18 cellular contexts compared by ENCODE assay signal in genomic region chr14:101915871-101916815, GRCh38. TPM values are rescaled to one million over a fixed set of nuclear protein-coding genes. Genes with fewer than 3 reads are reported as not detected.
DNase-seq lines count a peak whose midpoint lies in the region; ATAC-seq and TF ChIP-seq lines count a peak whose summit lies in the region.
"Had no signal": no experiment of that assay in that cellular context is flagged by ENCODE, and none has a peak within 500 bp of the region (broad histone marks: within the 10 kb centered on the region; RNA-seq: fewer than 3 reads in every experiment).

No MANE protein-coding gene starts in this region.

- no peaks in the 10 kb centered on the region for H3K9me3 Mint-ChIP-seq in activated CD8-positive, alpha-beta memory T cell treated with anti-CD3 and anti-CD28 coated beads, Interleukin-2, amount 10 ng/mL, durations not matched to agents 7 days and 5 days (ENCODE audit: low read depth)
- no peaks in the 10 kb centered on the region for H3K9me3 Mint-ChIP-seq in activated CD8-positive, alpha-beta T cell treated with anti-CD3 and anti-CD28 coated beads for 36 hours
- no peaks in the 10 kb centered on the region for H3K9me3 Mint-ChIP-seq in stimulated activated memory B cell treated with anti-CD40 and anti-IgM and Interleukin-4, amounts not matched to agents 10 μg/mL and 1 μg/mL and 100 μg/mL, for 72 hours

- no peak for DNase-seq in activated CD8-positive, alpha-beta memory T cell treated with anti-CD3 and anti-CD28 coated beads, Interleukin-2, amount 10 ng/mL, durations not matched to agents 7 days and 5 days
- DNase-seq in activated CD8-positive, alpha-beta memory T cell treated with anti-CD3 and anti-CD28 coated beads, Interleukin-2, amount 50 U/mL, for 48 hours = no peak
- no peak for DNase-seq in activated CD8-positive, alpha-beta T cell treated with anti-CD3 and anti-CD28 coated beads for 36 hours
- no peak for DNase-seq in left ventricle myocardium superior
- no peak for DNase-seq in GM10266 (ENCODE audit: extremely low spot score)
- DNase-seq: Calu3; cerebellar nuclear complex; Kasumi-1; kidney glomerular epithelial cell; NCI-H1694; OCI-M1; stimulated activated CD4-positive, alpha-beta T cell treated with anti-CD3 and anti-CD28 coated beads, Interleukin-4, amount 100 ng/mL, for 1 hour; stimulated activated naive CD4-positive, alpha-beta T cell; SW 1271 had no signal

- peak overlapping the region; percentile 4 for H3K27ac Mint-ChIP-seq in activated CD8-positive, alpha-beta memory T cell treated with anti-CD3 and anti-CD28 coated beads, Interleukin-2, amount 10 ng/mL, durations not matched to agents 7 days and 5 days
- peak overlapping the region; percentile 76 for H3K27ac Mint-ChIP-seq in activated CD8-positive, alpha-beta T cell treated with anti-CD3 and anti-CD28 coated beads for 36 hours
- H3K27ac Mint-ChIP-seq in stimulated activated memory B cell treated with anti-CD40 and anti-IgM and Interleukin-4, amounts not matched to agents 10 μg/mL and 1 μg/mL and 100 μg/mL, for 72 hours = peak overlapping the region; percentile 42

- no peak for TF ChIP-seq CTCF in activated CD8-positive, alpha-beta T cell treated with anti-CD3 and anti-CD28 coated beads for 36 hours (IDR thresholded peaks at IDR 0.05)
- TF ChIP-seq CTCF in GM10266 (IDR thresholded peaks at IDR 0.05; ENCODE audit: control insufficient read depth, insufficient read depth, low read depth, missing control alignments) = no peak

- no peaks in the 10 kb centered on the region for H3K4me1 Mint-ChIP-seq in activated CD8-positive, alpha-beta memory T cell treated with anti-CD3 and anti-CD28 coated beads, Interleukin-2, amount 10 ng/mL, durations not matched to agents 7 days and 5 days
- no peaks in the 10 kb centered on the region for H3K4me1 Mint-ChIP-seq in activated CD8-positive, alpha-beta T cell treated with anti-CD3 and anti-CD28 coated beads for 36 hours (ENCODE audit: low read depth)
- no peaks in the 10 kb centered on the region for H3K4me1 Mint-ChIP-seq in stimulated activated memory B cell treated with anti-CD40 and anti-IgM and Interleukin-4, amounts not matched to agents 10 μg/mL and 1 μg/mL and 100 μg/mL, for 72 hours

- H3K36me3 Mint-ChIP-seq in activated CD8-positive, alpha-beta memory T cell treated with anti-CD3 and anti-CD28 coated beads, Interleukin-2, amount 10 ng/mL, durations not matched to agents 7 days and 5 days = peaks cover 19% of the 10 kb centered on the region
- peaks cover 18% of the 10 kb centered on the region for H3K36me3 Mint-ChIP-seq in activated CD8-positive, alpha-beta T cell treated with anti-CD3 and anti-CD28 coated beads for 36 hours (ENCODE audit: low read depth)
- peaks cover 61% of the 10 kb centered on the region for H3K36me3 Mint-ChIP-seq in stimulated activated memory B cell treated with anti-CD40 and anti-IgM and Interleukin-4, amounts not matched to agents 10 μg/mL and 1 μg/mL and 100 μg/mL, for 72 hours

- no peaks in the 10 kb centered on the region for H3K27me3 Mint-ChIP-seq in activated CD8-positive, alpha-beta memory T cell treated with anti-CD3 and anti-CD28 coated beads, Interleukin-2, amount 10 ng/mL, durations not matched to agents 7 days and 5 days
- no peaks in the 10 kb centered on the region for H3K27me3 Mint-ChIP-seq in activated CD8-positive, alpha-beta T cell treated with anti-CD3 and anti-CD28 coated beads for 36 hours
- H3K27me3 Mint-ChIP-seq in stimulated activated memory B cell treated with anti-CD40 and anti-IgM and Interleukin-4, amounts not matched to agents 10 μg/mL and 1 μg/mL and 100 μg/mL, for 72 hours = no peaks in the 10 kb centered on the region

- no peak for ATAC-seq in activated CD8-positive, alpha-beta memory T cell treated with anti-CD3 and anti-CD28 coated beads, Interleukin-2, amount 10 ng/mL, durations not matched to agents 7 days and 5 days
- ATAC-seq in activated CD8-positive, alpha-beta T cell treated with anti-CD3 and anti-CD28 coated beads for 36 hours = peak; percentile 17
- ATAC-seq in left ventricle myocardium superior = peak; percentile 62
- ATAC-seq in stimulated activated memory B cell treated with anti-CD40 and anti-IgM and Interleukin-4, amounts not matched to agents 10 μg/mL and 1 μg/mL and 100 μg/mL, for 72 hours = no peak
- ATAC-seq in HG03432 (IDR thresholded peaks at IDR 0.05; ENCODE audit: unreplicated experiment) = no peak
- no peak for ATAC-seq in GM21447 (IDR thresholded peaks at IDR 0.05; ENCODE audit: unreplicated experiment)
- ATAC-seq: activated CD4-positive, CD25-positive, alpha-beta regulatory T cell treated with anti-CD3 and anti-CD28 coated beads, Interleukin-2, amount 50 U/mL, for 24 hours had no signal

- POLR2A ChIA-PET in activated CD8-positive, alpha-beta T cell treated with anti-CD3 and anti-CD28 coated beads for 36 hours (lab: Charles Lee) = no interaction called here

- intact Hi-C loops in activated CD8-positive, alpha-beta T cell treated with anti-CD3 and anti-CD28 coated beads for 36 hours (cut with micrococcal nuclease) = no loop called here
- intact Hi-C loops in left ventricle myocardium superior (cut with micrococcal nuclease) = no loop called here

- CTCF ChIA-PET in activated CD8-positive, alpha-beta memory T cell treated with anti-CD3 and anti-CD28 coated beads, Interleukin-2, amount 10 ng/mL, durations not matched to agents 7 days and 5 days (lab: Charles Lee) = no interaction called here
- CTCF ChIA-PET in activated CD8-positive, alpha-beta T cell treated with anti-CD3 and anti-CD28 coated beads for 36 hours (lab: Charles Lee) = no interaction called here

- no peak overlapping the region for H3K4me3 Mint-ChIP-seq in activated CD8-positive, alpha-beta memory T cell treated with anti-CD3 and anti-CD28 coated beads, Interleukin-2, amount 10 ng/mL, durations not matched to agents 7 days and 5 days
- H3K4me3 Mint-ChIP-seq in activated CD8-positive, alpha-beta T cell treated with anti-CD3 and anti-CD28 coated beads for 36 hours = no peak overlapping the region
- no peak overlapping the region for H3K4me3 Mint-ChIP-seq in stimulated activated memory B cell treated with anti-CD40 and anti-IgM and Interleukin-4, amounts not matched to agents 10 μg/mL and 1 μg/mL and 100 μg/mL, for 72 hours

RNA-seq across cellular contexts. Expression of gene DYNC1H1, which starts 48.2 kb away (rescaled TPM):
- total RNA-seq in activated CD8-positive, alpha-beta memory T cell treated with anti-CD3 and anti-CD28 coated beads, Interleukin-2, amount 10 ng/mL, durations not matched to agents 7 days and 5 days = 100 to 1,000 TPM; 308 to 325 TPM
- total RNA-seq in activated CD8-positive, alpha-beta T cell treated with anti-CD3 and anti-CD28 coated beads for 36 hours = 100 to 1,000 TPM; 291 to 301 TPM
- total RNA-seq in left ventricle myocardium superior = 387 TPM

Comparison
In these comparisons a context has a peak if more than half of its experiments do, and no peak if none do; other contexts are left out.
1. ATAC-seq: peak in activated CD8-positive, alpha-beta T cell treated with anti-CD3 and anti-CD28 coated beads for 36 hours (single experiment) and left ventricle myocardium superior (single experiment); none in activated CD8-positive, alpha-beta memory T cell treated with anti-CD3 and anti-CD28 coated beads, Interleukin-2, amount 10 ng/mL, durations not matched to agents 7 days and 5 days (single experiment), stimulated activated memory B cell treated with anti-CD40 and anti-IgM and Interleukin-4, amounts not matched to agents 10 μg/mL and 1 μg/mL and 100 μg/mL, for 72 hours (single experiment), HG03432 (single experiment) and GM21447 (single experiment).
2. H3K27ac Mint-ChIP-seq: peak in every context shown above with its lines; median percentile 76 in activated CD8-positive, alpha-beta T cell treated with anti-CD3 and anti-CD28 coated beads for 36 hours; 42 in stimulated activated memory B cell treated with anti-CD40 and anti-IgM and Interleukin-4, amounts not matched to agents 10 μg/mL and 1 μg/mL and 100 μg/mL, for 72 hours; 4 in activated CD8-positive, alpha-beta memory T cell treated with anti-CD3 and anti-CD28 coated beads, Interleukin-2, amount 10 ng/mL, durations not matched to agents 7 days and 5 days.